Comparison of ENCODE assay signal across 24 cellular contexts in genomic region chr15:80467311-80467714, GRCh38.
"Had no signal": no experiment of that assay in that cellular context is flagged by ENCODE, and none has a peak within 500 bp of the region (broad histone marks: within the 10 kb centered on the region; RNA-seq: fewer than 3 reads in every experiment).

No MANE protein-coding gene starts in this region.

- H3K27me3 ChIP-seq: colonic mucosa, pancreas, suprapubic skin, tibial artery had no signal

- FAIRE-seq: bronchial epithelial cell, pancreas had no signal

- H3K36me3 ChIP-seq: colonic mucosa, heart right ventricle, pancreas, prostate gland, suprapubic skin had no signal

- H3K4me1 ChIP-seq: colonic mucosa, lower lobe of right lung, pancreas, prostate gland, suprapubic skin, tibial artery had no signal

- DNase-seq: activated CD4-positive, alpha-beta T cell treated with anti-CD3 and anti-CD28 coated beads, Interleukin-2, amount 50 U/mL, for 1 hour; activated CD8-positive, alpha-beta T cell treated with anti-CD3 and anti-CD28 coated beads for 36 hours; activated gamma-delta T cell treated with Interleukin-2 at 50 U/mL for 16 hours; activated naive CD4-positive, alpha-beta T cell treated with anti-CD3 and anti-CD28 coated beads, Interleukin-2, amount 50 U/mL, for 16 hours; activated naive CD8-positive, alpha-beta T cell treated with anti-CD3 and anti-CD28 coated beads, Interleukin-2, amount 50 U/mL, for 24 hours; activated T-cell treated with anti-CD3 and anti-CD28 coated beads, Interleukin-2, amount 50 U/mL, for 4 hours; cerebellar nuclear complex; colonic mucosa; effector memory CD8-positive, alpha-beta T cell; foreskin fibroblast; heart right ventricle; lower lobe of right lung; mesenchymal stem cell; pancreas; stimulated activated naive CD4-positive, alpha-beta T cell; T-helper 17 cell; tibial artery had no signal

- H3K4me3 Mint-ChIP-seq: activated CD8-positive, alpha-beta T cell treated with anti-CD3 and anti-CD28 coated beads for 36 hours; activated naive CD8-positive, alpha-beta T cell treated with anti-CD3 and anti-CD28 coated beads, Interleukin-2, amount 50 U/mL, for 24 hours; activated T-cell treated with anti-CD3 and anti-CD28 coated beads, Interleukin-2, amount 50 U/mL, for 4 hours; activated T-helper 17 cell treated with anti-CD3 and anti-CD28 coated beads, Interleukin-2, amount 50 U/mL, for 72 hours; effector memory CD8-positive, alpha-beta T cell; natural killer cell treated with Interleukin-12 subunit alpha and Interleukin-12 subunit beta and Interleukin-15 and Interleukin-18, amount 100 ng/mL, for 72 hours; T-helper 17 cell; WTC11 had no signal

- ATAC-seq: activated CD8-positive, alpha-beta T cell treated with anti-CD3 and anti-CD28 coated beads for 36 hours; activated naive CD8-positive, alpha-beta T cell treated with anti-CD3 and anti-CD28 coated beads, Interleukin-2, amount 50 U/mL, for 24 hours; activated T-cell treated with anti-CD3 and anti-CD28 coated beads, Interleukin-2, amount 50 U/mL, for 4 hours; activated T-helper 17 cell treated with anti-CD3 and anti-CD28 coated beads, Interleukin-2, amount 50 U/mL, for 72 hours; effector memory CD8-positive, alpha-beta T cell; left lobe of liver; lower lobe of right lung; natural killer cell treated with Interleukin-12 subunit alpha and Interleukin-12 subunit beta and Interleukin-15 and Interleukin-18, amount 100 ng/mL, for 72 hours; pancreas; T-helper 17 cell; WTC11 had no signal

- H3K27ac ChIP-seq: colonic mucosa, heart right ventricle, lower lobe of right lung, pancreas, prostate gland, suprapubic skin, tibial artery had no signal

- H3K9me3 ChIP-seq: colonic mucosa, heart right ventricle, lower lobe of right lung, pancreas, prostate gland, suprapubic skin, tibial artery had no signal

- H3K9me3 Mint-ChIP-seq: activated CD8-positive, alpha-beta T cell treated with anti-CD3 and anti-CD28 coated beads for 36 hours; activated naive CD8-positive, alpha-beta T cell treated with anti-CD3 and anti-CD28 coated beads, Interleukin-2, amount 50 U/mL, for 24 hours; activated T-cell treated with anti-CD3 and anti-CD28 coated beads, Interleukin-2, amount 50 U/mL, for 4 hours; activated T-helper 17 cell treated with anti-CD3 and anti-CD28 coated beads, Interleukin-2, amount 50 U/mL, for 72 hours; effector memory CD8-positive, alpha-beta T cell; natural killer cell treated with Interleukin-12 subunit alpha and Interleukin-12 subunit beta and Interleukin-15 and Interleukin-18, amount 100 ng/mL, for 72 hours had no signal

- H3K27ac Mint-ChIP-seq: activated CD8-positive, alpha-beta T cell treated with anti-CD3 and anti-CD28 coated beads for 36 hours; activated naive CD8-positive, alpha-beta T cell treated with anti-CD3 and anti-CD28 coated beads, Interleukin-2, amount 50 U/mL, for 24 hours; activated T-helper 17 cell treated with anti-CD3 and anti-CD28 coated beads, Interleukin-2, amount 50 U/mL, for 72 hours; effector memory CD8-positive, alpha-beta T cell; natural killer cell treated with Interleukin-12 subunit alpha and Interleukin-12 subunit beta and Interleukin-15 and Interleukin-18, amount 100 ng/mL, for 72 hours; T-helper 17 cell; WTC11 had no signal

- H3K4me3 ChIP-seq: colonic mucosa, heart right ventricle, lower lobe of right lung, pancreas, prostate gland, suprapubic skin, tibial artery had no signal

- H3K36me3 Mint-ChIP-seq: natural killer cell treated with Interleukin-12 subunit alpha and Interleukin-12 subunit beta and Interleukin-15 and Interleukin-18, amount 100 ng/mL, for 72 hours had no signal

- H3K4me1 Mint-ChIP-seq: activated naive CD8-positive, alpha-beta T cell treated with anti-CD3 and anti-CD28 coated beads, Interleukin-2, amount 50 U/mL, for 24 hours; activated T-helper 17 cell treated with anti-CD3 and anti-CD28 coated beads, Interleukin-2, amount 50 U/mL, for 72 hours; T-helper 17 cell had no signal
